In genomic region chr17:61364463-61364846, GRCh38 we compare ENCODE assay signal across 6 cellular contexts. TPM values are rescaled to one million over a fixed set of nuclear protein-coding genes. Genes with fewer than 3 reads are reported as not detected.
"Had no signal": no experiment of that assay in that cellular context is flagged by ENCODE, and none has a peak within 500 bp of the region (broad histone marks: within the 10 kb centered on the region; RNA-seq: fewer than 3 reads in every experiment).

No MANE protein-coding gene starts in this region.

- H3K27ac ChIP-seq: HL-60 had no signal

- DNase-seq: IMR-90, KBM-7, KG1 had no signal

- H3K4me3 ChIP-seq: K562 had no signal

- ATAC-seq: K562 had no signal

- FAIRE-seq: K562 had no signal

RNA-seq across cellular contexts. Expression of gene TBX2, which starts 35.2 kb away (rescaled TPM):
- polyA plus RNA-seq: IgD-negative memory B cell, K562 had no signal
